Comparison of ENCODE assay signal across 1 cellular context in genomic region chr1:200359610-200360163, GRCh38.
A peak's percentile ranks its signal among the peaks of the same experiment; 100 is the strongest.
TF ChIP-seq lines count a peak whose summit lies in the region.

No MANE protein-coding gene starts in this region.

TF ChIP-seq in IMR-90, 13 proteins besides CTCF, POLR2A, EP300 and RAD21 (continued from another document):
- TF ChIP-seq CEBPB (IDR thresholded peaks at IDR 0.05; ENCODE audit: low read depth, low read length) (peak; percentile 45; the same call in 1 of the 2 replicates), RFX5 (IDR thresholded peaks at IDR 0.05; ENCODE audit: low read depth, low read length) (no peak), NFE2L2 (IDR thresholded peaks at IDR 0.05; ENCODE audit: low read depth, low read length) (no peak), FOS (IDR thresholded peaks at IDR 0.05; ENCODE audit: low read depth, low read length) (0 out of 2 replicates have a peak, but pooled peaks have one; percentile 12), MAFK (IDR thresholded peaks at IDR 0.05; ENCODE audit: low read depth, low read length) (no peak)
TF ChIP-seq in IMR-90: peak in this region for 2.
